In genomic region chr3:182957676-182958075, GRCh38 we compare ENCODE assay signal across 28 cellular contexts. TPM values are rescaled to one million over a fixed set of nuclear protein-coding genes. Genes with fewer than 3 reads are reported as not detected.
A peak's percentile ranks its signal among the peaks of the same experiment; 100 is the strongest.
DNase-seq lines count a peak whose midpoint lies in the region; ATAC-seq, FAIRE-seq and TF ChIP-seq lines count a peak whose summit lies in the region.
"Had no signal": no experiment of that assay in that cellular context is flagged by ENCODE, and none has a peak within 500 bp of the region (broad histone marks: within the 10 kb centered on the region; RNA-seq: fewer than 3 reads in every experiment).

No MANE protein-coding gene starts in this region.

- H4K91ac ChIP-seq in H9 (ENCODE audit: insufficient read length, low read depth, low read length), result no peak overlapping the region

- H3K23ac ChIP-seq in H9 (ENCODE audit: insufficient read length, low read depth, low read length), result no peak overlapping the region

- no peak overlapping the region for H2BK12ac ChIP-seq in H9 (ENCODE audit: insufficient read length, low read depth, low read length)

- H3K18ac ChIP-seq in H9 (ENCODE audit: insufficient read length, low read depth, low read length), result no peak overlapping the region

- dilution Hi-C loops in mammary epithelial cell (cut with HindIII; ENCODE audit: low sequenced_read_pairs), result no loop called here

- no peak overlapping the region for H2BK20ac ChIP-seq in H9 (ENCODE audit: low read depth, low read length, poor library complexity, severe bottlenecking)

- no peak overlapping the region for H3K27ac ChIP-seq in mammary epithelial cell (ENCODE audit: insufficient read depth, low read depth, low read length)
- no peak overlapping the region for H3K27ac ChIP-seq in K562 (ENCODE audit: extremely low read depth, low read depth, low read length)
- no peak overlapping the region for H3K27ac ChIP-seq in H9 (ENCODE audit: insufficient read length, low read depth, low read length)
- H3K27ac ChIP-seq: 22Rv1, BLaER1, C4-2B, GM23248 had no signal

- H3K14ac ChIP-seq in H9 (ENCODE audit: insufficient read depth, low read length), result no peak overlapping the region

- H3K36me3 ChIP-seq in mammary epithelial cell (ENCODE audit: insufficient read depth, low read length), result peaks cover 11% of the 10 kb centered on the region
- peaks cover 70% of the 10 kb centered on the region for H3K36me3 ChIP-seq in K562 (ENCODE audit: control insufficient read depth, insufficient read depth, low read length)

- no peak for TF ChIP-seq RAD21 in K562 (CRISPR knock-in tag; conservative IDR thresholded peaks at IDR 0.05 in 1 of 2, IDR thresholded peaks at IDR 0.05 in 1 of 2)

- TF ChIP-seq CTCF in MCF 10A (IDR thresholded peaks at IDR 0.05; ENCODE audit: unreplicated experiment), result no peak
- TF ChIP-seq CTCF in mammary epithelial cell (conservative IDR thresholded peaks at IDR 0.05 in 1 of 2, IDR thresholded peaks at IDR 0.05 in 1 of 2; ENCODE audit: extremely low read depth in 1 of 2, insufficient read depth in 1 of 2, low read depth in 1 of 2, low read length in 2 of 2), result no peak
- no peak for TF ChIP-seq CTCF in K562 (IDR thresholded peaks at IDR 0.05 in 2 of 3, conservative IDR thresholded peaks at IDR 0.05 in 1 of 3; ENCODE audit: insufficient read depth in 2 of 3, low read depth in 1 of 3, low read length in 3 of 3)
- no peak for TF ChIP-seq CTCF in H9 (conservative IDR thresholded peaks at IDR 0.05)
- no peak for TF ChIP-seq CTCF in GM13977 (IDR thresholded peaks at IDR 0.05; ENCODE audit: extremely low read depth, insufficient read depth, missing control alignments)

- H3T11ph ChIP-seq in H9 (ENCODE audit: low read length), result no peak overlapping the region

- BruUV-seq in MCF 10A (replicated peaks; lab: Mats Ljungman, UMichigan) (no TSS peak), mammary epithelial cell (replicated peaks; lab: Mats Ljungman, UMichigan) (no TSS peak), K562 (replicated peaks; lab: Mats Ljungman, UMichigan) (no TSS peak)

- no peak for DNase-seq in MCF 10A (ENCODE audit: unreplicated experiment)
- DNase-seq in mammary epithelial cell, result no peak
- DNase-seq in K562 (ENCODE audit: extremely low read depth in 1 of 4, low spot score in 3 of 4), result no peak
- DNase-seq in globus pallidus (ENCODE audit: low spot score), result peak; percentile 13
- no peak for DNase-seq in KBM-7
- no peak for DNase-seq in H9
- DNase-seq in GM13977 (ENCODE audit: low spot score), result no peak
- DNase-seq: Caco-2; CD4-positive, CD25-positive, alpha-beta regulatory T cell; CD8-positive, alpha-beta T cell; DMS 273 treated with DMSO at 0.1 percent for 48 hours; DMS79; EL; GDM1; GM23248; H7; HFFc6 had no signal

- peaks cover 7% of the 10 kb centered on the region for H3K79me2 ChIP-seq in mammary epithelial cell (ENCODE audit: insufficient read depth, low read length)
- peaks cover 19% of the 10 kb centered on the region for H3K79me2 ChIP-seq in K562 (ENCODE audit: control insufficient read depth, insufficient read depth, low read length)
- H3K79me2 ChIP-seq in H9 (ENCODE audit: insufficient read depth, low read length), result no peaks in the 10 kb centered on the region

- in situ Hi-C loops in mammary epithelial cell (cut with MboI; ENCODE audit: low sequenced_read_pairs in 2 of 2), result no loop called here
- in situ Hi-C loops in K562 (cut with MboI), result no loop called here
- in situ Hi-C loops in KBM-7 (cut with MboI; ENCODE audit: low pct_unique_long_range_greater_than_20kb, low sequenced_read_pairs), result no loop called here
- in situ Hi-C loops in GM13977 (cut with MboI; ENCODE audit: low pct_unique_long_range_greater_than_20kb, low sequenced_read_pairs, unreplicated experiment), result no loop called here

- H4K20me1 ChIP-seq in mammary epithelial cell (ENCODE audit: insufficient read depth, low read length) (no peaks in the 10 kb centered on the region), K562 (replicated peaks; ENCODE audit: control insufficient read depth, insufficient read depth, low read length) (no peaks in the 10 kb centered on the region), H9 (ENCODE audit: control insufficient read depth, insufficient read depth, insufficient read length) (no peaks in the 10 kb centered on the region)

- H4K5ac ChIP-seq in H9 (ENCODE audit: insufficient read length, low read depth, low read length), result no peak overlapping the region

- H2BK5ac ChIP-seq in H9 (ENCODE audit: insufficient read length, low read length), result no peak overlapping the region

- H2AK5ac ChIP-seq in H9 (ENCODE audit: insufficient read length, low read length), result no peak overlapping the region

- H3K4me3 ChIP-seq in mammary epithelial cell (replicated peaks in 1 of 3; ENCODE audit: insufficient read depth in 1 of 3, low read depth in 2 of 3, low read length in 3 of 3) (no peak overlapping the region), K562 (no peak overlapping the region)
- H3K4me3 ChIP-seq: BLaER1, GM12878, GM23248 had no signal

- no peaks in the 10 kb centered on the region for H3K9me3 ChIP-seq in mammary epithelial cell (replicated peaks; ENCODE audit: insufficient read depth, low read length)
- H3K9me3 ChIP-seq in K562 (replicated peaks; ENCODE audit: control insufficient read depth, insufficient read depth, low read depth, low read length), result no peaks in the 10 kb centered on the region
- H3K9me3 ChIP-seq in H9 (ENCODE audit: control insufficient read depth, low read depth, low read length), result no peaks in the 10 kb centered on the region
- H3K9me3 ChIP-seq: BLaER1, Caco-2 had no signal

- H3K4me1 Mint-ChIP-seq in MCF 10A (ENCODE audit: insufficient read depth, unreplicated experiment), result peaks cover 14% of the 10 kb centered on the region
- peaks cover 12 to 16% of the 10 kb centered on the region in 2 experiments for H3K4me1 Mint-ChIP-seq in H9
- H3K4me1 Mint-ChIP-seq: B cell had no signal

- H2AFZ ChIP-seq in mammary epithelial cell (ENCODE audit: low read depth, low read length) (no peak overlapping the region), K562 (ENCODE audit: low read depth, low read length) (no peak overlapping the region), H9 (ENCODE audit: low read length) (no peak overlapping the region)
- H2AFZ ChIP-seq: GM23248 had no signal

- H3K4me2 ChIP-seq in mammary epithelial cell (ENCODE audit: insufficient read depth, low read depth, low read length), result no peak overlapping the region
- H3K4me2 ChIP-seq in K562 (ENCODE audit: insufficient read depth, low read length), result no peak overlapping the region
- no peak overlapping the region for H3K4me2 ChIP-seq in H9 (ENCODE audit: insufficient read depth, insufficient read length, low read length)
- H3K4me2 ChIP-seq: BLaER1 had no signal

- H4K8ac ChIP-seq in H9 (replicated peaks; ENCODE audit: insufficient read length, low read depth, low read length), result no peak overlapping the region

- no peak for TF ChIP-seq POLR2A in K562 (conservative IDR thresholded peaks at IDR 0.05)

- H3K4me3 Mint-ChIP-seq in MCF 10A (ENCODE audit: unreplicated experiment) (no peak overlapping the region), H9 (no peak overlapping the region)
- H3K4me3 Mint-ChIP-seq: B cell; CD4-positive, CD25-positive, alpha-beta regulatory T cell; CD8-positive, alpha-beta T cell; HFFc6 had no signal

- no peaks in the 10 kb centered on the region for H3K27me3 Mint-ChIP-seq in MCF 10A (ENCODE audit: insufficient read depth, unreplicated experiment)
- no peaks in the 10 kb centered on the region for H3K27me3 Mint-ChIP-seq in H9 (ENCODE audit: low read depth)
- H3K27me3 Mint-ChIP-seq: B cell; CD4-positive, CD25-positive, alpha-beta regulatory T cell had no signal

- WGBS in mammary epithelial cell (ENCODE audit: low coverage, missing lambda C conversion rate), result 91% methylated on average over 4 of the region's 4 CpGs
- WGBS in K562 (ENCODE audit: insufficient coverage, low coverage, missing lambda C conversion rate), result 98% methylated on average over 4 of the region's 4 CpGs
- no CpG with 5 or more reads among the region's 4 CpGs for WGBS in H9 (ENCODE audit: extremely low coverage, insufficient read length, low lambda C conversion rate)

- peak overlapping the region; percentile 22 for H3K27ac Mint-ChIP-seq in MCF 10A (ENCODE audit: low read depth, unreplicated experiment)
- H3K27ac Mint-ChIP-seq in H9, result no peak overlapping the region
- H3K27ac Mint-ChIP-seq: B cell; CD8-positive, alpha-beta T cell; HFFc6 had no signal

- no peak for FAIRE-seq in K562 (lab: Jason Lieb, UNC)
- FAIRE-seq: A204.1, D721Med, GM12878, GM18507, H1 had no signal

- no peak overlapping the region for H2BK15ac ChIP-seq in H9 (ENCODE audit: low read depth, low read length)

- H3K9ac ChIP-seq in mammary epithelial cell (ENCODE audit: insufficient read depth, low read length) (no peak overlapping the region), K562 (ENCODE audit: insufficient read depth in 1 of 2, low read depth in 2 of 2, low read length in 2 of 2) (no peak overlapping the region), H9 (ENCODE audit: extremely low read depth, insufficient read length, low read length) (no peak overlapping the region)
- H3K9ac ChIP-seq: BLaER1, GM23248 had no signal

- H3K36me3 Mint-ChIP-seq in MCF 10A (ENCODE audit: insufficient read depth, unreplicated experiment) (peaks cover 69% of the 10 kb centered on the region), H9 (ENCODE audit: insufficient read depth in 1 of 3, low read depth in 3 of 3) (peaks cover 27 to 58% (median 55%) of the 10 kb centered on the region in 3 experiments)

- H3K27me3 ChIP-seq in mammary epithelial cell (ENCODE audit: insufficient read depth, low read length) (no peaks in the 10 kb centered on the region), K562 (ENCODE audit: control insufficient read depth in 2 of 2, insufficient read depth in 2 of 2, low read length in 2 of 2) (no peaks in the 10 kb centered on the region), H9 (ENCODE audit: insufficient read depth, low read length) (no peaks in the 10 kb centered on the region)
- H3K27me3 ChIP-seq: BLaER1 had no signal

- no peaks in the 10 kb centered on the region for H3K79me1 ChIP-seq in H9 (ENCODE audit: insufficient read depth, low read depth, low read length, poor library complexity, severe bottlenecking)

- no peaks in the 10 kb centered on the region for H3K23me2 ChIP-seq in H9 (ENCODE audit: insufficient read length, low read depth, low read length, poor library complexity, severe bottlenecking)

- CTCF ChIA-PET in MCF 10A (lab: Yijun Ruan, JAX), result no interaction called here
- CTCF ChIA-PET in mammary epithelial cell (lab: Charles Lee; ENCODE audit: low non-redundant PET), result no interaction called here
- CTCF ChIA-PET in K562 (lab: Yijun Ruan, JAX; ENCODE audit: low intra/inter-chr PET ratio), result no interaction called here

- ATAC-seq in K562 (no peak), HG03342 (IDR thresholded peaks at IDR 0.05; ENCODE audit: unreplicated experiment) (no peak)
- ATAC-seq: CD8-positive, alpha-beta T cell; GM12878; HCT116 had no signal

- H3K9me3 Mint-ChIP-seq in MCF 10A (ENCODE audit: unreplicated experiment) (no peaks in the 10 kb centered on the region), H9 (peaks cover 4% of the 10 kb centered on the region in 2 experiments; a peak in 3 of 5 replicates)
- H3K9me3 Mint-ChIP-seq: CD4-positive, CD25-positive, alpha-beta regulatory T cell; CD8-positive, alpha-beta T cell; HFFc6 had no signal

- POLR2A ChIA-PET in MCF 10A (lab: Yijun Ruan, JAX), result no interaction called here
- POLR2A ChIA-PET in K562 (lab: Yijun Ruan, JAX), result interaction anchor here (0.7 kb wide), 1 partner anchor 478 kb away, joined by 3 read pairs; no protein-coding TSS in a partner anchor

- H2BK120ac ChIP-seq in H9 (ENCODE audit: low read depth, low read length, poor library complexity, severe bottlenecking), result no peak overlapping the region

- no peak overlapping the region for H3K4ac ChIP-seq in H9 (ENCODE audit: low read depth, low read length)

- H3K4me1 ChIP-seq in mammary epithelial cell (ENCODE audit: insufficient read depth, low read length) (no peaks in the 10 kb centered on the region), K562 (replicated peaks in 1 of 2; ENCODE audit: control insufficient read depth in 2 of 2, insufficient read depth in 2 of 2, low read length in 2 of 2) (peaks cover 3 to 10% of the 10 kb centered on the region in 2 experiments; a peak in 3 of 5 replicates), H9 (ENCODE audit: insufficient read depth, low read length) (0 out of 2 replicates have a peak, but pooled peaks cover 5% of the 10 kb centered on the region)
- H3K4me1 ChIP-seq: BLaER1, Caco-2 had no signal

- H3K9me1 ChIP-seq in K562 (ENCODE audit: control insufficient read depth, insufficient read depth, low read length), result no peaks in the 10 kb centered on the region

- no peak overlapping the region for H3K56ac ChIP-seq in H9 (ENCODE audit: insufficient read length, low read depth, low read length)

- intact Hi-C loops in MCF 10A (cut with micrococcal nuclease), result no loop called here
- intact Hi-C loops in mammary epithelial cell (cut with micrococcal nuclease), result no loop called here
- intact Hi-C loops in K562 (cut with micrococcal nuclease), result no loop called here

- TF ChIP-seq EP300 in K562 (IDR thresholded peaks at IDR 0.05; ENCODE audit: low read length), result no peak

RNA-seq across cellular contexts. Expression of gene DCUN1D1, which starts 22.7 kb away (rescaled TPM):
- total RNA-seq in MCF 10A (2022), result 39.1 and 50.1 TPM in 2 replicates
- 10 to 100 TPM; 33.3 to 40.7 TPM for total RNA-seq in mammary epithelial cell
- polyA plus RNA-seq in mammary epithelial cell, result 10.9 TPM
- 25.5 TPM for polyA minus RNA-seq in mammary epithelial cell
- total RNA-seq in K562 (2011; cell fraction: chromatin; rRNA removed; ENCODE audit: low replicate concordance), result 8.7 and 44.1 TPM in 2 replicates
- total RNA-seq in K562 (2011; cell fraction: nucleolus; rRNA removed), result 2.3 and 4.2 TPM in 2 replicates
- 9.3 and 20.2 TPM in 2 replicates for total RNA-seq in K562 (2011; cell fraction: nucleoplasm; rRNA removed)
- 11.4 and 24.7 TPM in 2 replicates for total RNA-seq in K562 (2014; rRNA removed)
- total RNA-seq in K562 (2014; rRNA removed; fragmentation: Illumina TruSeq; extraction: Trizol), result 36.0 and 43.2 TPM in 2 replicates
- 25.1 and 28.2 TPM in 2 replicates for total RNA-seq in K562 (2015; rRNA removed; fragmentation: Illumina TruSeq; extraction: Trizol)
- total RNA-seq in K562 (2021), result 38.5 and 39.7 TPM in 2 replicates
- polyA plus RNA-seq in K562 (2011; rRNA removed), result 23.3 and 27.7 TPM in 2 replicates
- 1.8 and 5.1 TPM in 2 replicates for polyA plus RNA-seq in K562 (2011; cell fraction: cytosol; rRNA removed)
- 5.1 and 9.7 TPM in 2 replicates for polyA plus RNA-seq in K562 (2011; cell fraction: nucleus; rRNA removed)
- 16.6 and 23.8 TPM in 2 replicates for polyA plus RNA-seq in K562 (2012)
- polyA plus RNA-seq in K562 (2014; fragmentation: Illumina TruSeq; extraction: Trizol), result 27.3 and 31.5 TPM in 2 replicates
- polyA plus RNA-seq in K562 (2014; fragmentation: Nextera tagmentation; extraction: Ambion mirVana), result 10 to 100 TPM; 24.9 to 46.8 TPM
- polyA plus RNA-seq in K562 (2014; rRNA removed), result 20.1 and 20.3 TPM in 2 replicates
- polyA minus RNA-seq in K562 (2011; rRNA and poly(A)+ RNA removed), result 78.5 and 91.3 TPM in 2 replicates
- polyA minus RNA-seq in K562 (2011; cell fraction: cytosol; rRNA and poly(A)+ RNA removed), result 18.5 and 19.9 TPM in 2 replicates
- polyA minus RNA-seq in K562 (2011; cell fraction: nucleus; rRNA and poly(A)+ RNA removed), result 7.5 and 12.6 TPM in 2 replicates
- total RNA-seq in H9 (2021), result 68.5 and 71.7 TPM in 2 replicates
